Comparison of ENCODE assay signal across 8 cellular contexts in the genomic region with DNA sequence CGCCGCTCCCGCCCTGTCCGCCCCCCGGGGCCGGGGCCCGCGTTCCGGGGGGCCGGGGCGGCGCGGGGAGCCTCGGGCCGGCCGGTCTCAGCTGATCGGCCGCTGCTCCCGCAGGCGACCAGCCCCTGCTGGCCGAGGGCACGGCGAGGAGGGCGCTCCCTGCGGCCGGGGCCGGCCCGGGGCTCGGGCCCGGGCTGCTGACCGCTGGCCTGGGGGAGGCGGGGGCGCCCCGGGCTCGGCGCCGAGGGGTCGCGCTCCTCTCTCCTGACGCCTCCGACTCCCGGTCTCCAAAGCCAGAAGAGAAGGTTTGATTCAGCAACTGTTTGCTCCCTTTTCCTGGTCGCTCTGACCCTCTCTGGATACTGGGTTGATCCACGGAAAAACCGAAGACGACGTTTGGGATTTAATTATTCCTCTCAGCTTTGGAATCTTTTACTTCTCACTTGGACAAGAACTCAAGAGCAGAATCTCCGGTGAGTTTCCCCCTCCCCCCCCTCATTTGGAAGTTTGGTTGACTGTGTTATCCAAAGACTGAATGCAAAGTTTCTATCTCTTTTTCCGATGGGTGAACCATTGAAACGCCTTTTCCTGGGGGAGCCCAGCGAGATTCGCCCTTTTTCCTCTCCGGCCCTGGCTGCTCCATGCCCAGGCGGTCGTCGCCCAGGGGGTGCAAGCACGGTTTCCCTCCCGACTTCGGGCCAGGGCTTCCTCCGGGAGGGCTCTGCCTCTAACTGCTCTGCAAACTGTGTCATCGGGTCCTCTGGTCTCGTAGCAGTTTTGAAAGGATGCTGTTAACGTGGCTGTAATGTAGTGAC. TPM values are rescaled to one million over a fixed set of nuclear protein-coding genes. Genes with fewer than 3 reads are reported as not detected.
A peak's percentile ranks its signal among the peaks of the same experiment; 100 is the strongest.
DNase-seq lines count a peak whose midpoint lies in the region; ATAC-seq, FAIRE-seq and TF ChIP-seq lines count a peak whose summit lies in the region.

No MANE protein-coding gene starts in this region.

- H3K9me3 ChIP-seq in Peyer's patch (no peaks in the 10 kb centered on the region), K562 (replicated peaks; ENCODE audit: control insufficient read depth, insufficient read depth, low read depth, low read length) (no peaks in the 10 kb centered on the region), small intestine (ENCODE audit: control insufficient read depth, low read depth) (no peaks in the 10 kb centered on the region)

- TF ChIP-seq POLR2A in Peyer's patch (IDR thresholded peaks at IDR 0.05) (no peak), K562 (conservative IDR thresholded peaks at IDR 0.05) (no peak)

- H3K79me2 ChIP-seq in K562 (ENCODE audit: control insufficient read depth, insufficient read depth, low read length), result peaks cover 56% of the 10 kb centered on the region

- H3K27me3 ChIP-seq in Peyer's patch (no peaks in the 10 kb centered on the region), K562 (ENCODE audit: control insufficient read depth in 2 of 2, insufficient read depth in 2 of 2, low read length in 2 of 2) (no peaks in the 10 kb centered on the region), small intestine (ENCODE audit: control insufficient read depth in 2 of 2, insufficient read depth in 2 of 2, low read length in 2 of 2) (no peaks in the 10 kb centered on the region)

- peak overlapping the region; percentile 92 to 100 for H3K9ac ChIP-seq in K562 (ENCODE audit: insufficient read depth in 1 of 2, low read depth in 2 of 2, low read length in 2 of 2)

- no peak for TF ChIP-seq EP300 in K562 (IDR thresholded peaks at IDR 0.05; ENCODE audit: low read length)

- CTCF ChIA-PET in K562 (lab: Yijun Ruan, JAX; ENCODE audit: low intra/inter-chr PET ratio), result no interaction called here

- H3K4me1 ChIP-seq in Peyer's patch (peaks cover 0 to 21% (median 4%) of the 10 kb centered on the region in 4 donors), K562 (replicated peaks in 1 of 2; ENCODE audit: control insufficient read depth in 2 of 2, insufficient read depth in 2 of 2, low read length in 2 of 2) (peaks cover 0 to 29% of the 10 kb centered on the region in 2 experiments; a peak in 4 of 5 replicates), small intestine (ENCODE audit: control insufficient read depth in 2 of 2, insufficient read depth in 1 of 2, low read depth in 1 of 2, low read length in 1 of 2) (peaks cover 0 to 2% of the 10 kb centered on the region in 2 donors)

- H3K36me3 ChIP-seq in Peyer's patch (peaks cover 0 to 13% (median 0%) of the 10 kb centered on the region in 3 donors), K562 (ENCODE audit: control insufficient read depth, insufficient read depth, low read length) (peaks cover 10% of the 10 kb centered on the region; the same call in 1 of the 3 replicates), small intestine (ENCODE audit: control insufficient read depth in 2 of 2, insufficient read depth in 2 of 2, low read length in 2 of 2) (peaks cover 0 to 5% of the 10 kb centered on the region in 2 donors)

- peak; percentile 11 for ATAC-seq in HG02852 (IDR thresholded peaks at IDR 0.05; ENCODE audit: unreplicated experiment)
- ATAC-seq in K562, result peak; percentile 72

- H3K4me3 ChIP-seq in GM12865 (ENCODE audit: low read depth, low read length) (peak overlapping the region; percentile 94), Peyer's patch (peak overlapping the region; percentile 93 to 99 (median 97)), K562 (peak overlapping the region; percentile 55), small intestine (ENCODE audit: low read depth in 1 of 2, low read length in 2 of 2) (peak overlapping the region; percentile 81 to 93)

- H3K27ac ChIP-seq in 22Rv1, result peak overlapping the region; percentile 81
- H3K27ac ChIP-seq in Peyer's patch, result peak overlapping the region; percentile 91 to 100 (median 98)
- H3K27ac ChIP-seq in K562 (ENCODE audit: extremely low read depth, low read depth, low read length), result peak overlapping the region; percentile 91
- peak overlapping the region; percentile 84 to 90 for H3K27ac ChIP-seq in small intestine (ENCODE audit: low read depth in 1 of 2, low read length in 1 of 2)

- under 1% methylated on average over 29 of the region's 63 CpGs for WGBS in K562 (ENCODE audit: insufficient coverage, low coverage, missing lambda C conversion rate)
- 0% methylated on average over 32 to 63 of the region's 63 CpGs for WGBS in small intestine, 3 donors

- in situ Hi-C loops in K562 (cut with MboI), result no loop called here

- BruUV-seq in K562 (replicated peaks; lab: Mats Ljungman, UMichigan), result no TSS peak

- H4K20me1 ChIP-seq in K562 (replicated peaks; ENCODE audit: control insufficient read depth, insufficient read depth, low read length), result peaks cover 10% of the 10 kb centered on the region; the same call in 1 of the 2 replicates

- peak overlapping the region; percentile 84 for H2AFZ ChIP-seq in K562 (ENCODE audit: low read depth, low read length)

- no peak for TF ChIP-seq RAD21 in K562 (CRISPR knock-in tag; conservative IDR thresholded peaks at IDR 0.05 in 1 of 2, IDR thresholded peaks at IDR 0.05 in 1 of 2)

- H3K4me2 ChIP-seq in K562 (ENCODE audit: insufficient read depth, low read length), result peak overlapping the region; percentile 76

- TF ChIP-seq CTCF in 22Rv1 (IDR thresholded peaks at IDR 0.05) (no peak), GM12865 (IDR thresholded peaks at IDR 0.05; ENCODE audit: insufficient read depth, low read depth, low read length, missing control alignments) (peak; percentile 9), Peyer's patch (IDR thresholded peaks at IDR 0.05) (peak in 2 of 6 experiments; percentile 27 to 30), K562 (IDR thresholded peaks at IDR 0.05 in 2 of 3, conservative IDR thresholded peaks at IDR 0.05 in 1 of 3; ENCODE audit: insufficient read depth in 2 of 3, low read depth in 1 of 3, low read length in 3 of 3) (peak in 2 of 3 experiments; percentile 22 to 75; a peak in 3 of 6 replicates)

- POLR2A ChIA-PET in K562 (lab: Yijun Ruan, JAX), result interaction anchor here (0.6 to 1.3 kb wide), 6 partner anchors 20 to 749 kb away, joined by 3 to 5 read pairs (median 3); no protein-coding TSS in a partner anchor

- peak; percentile 42 for DNase-seq in GM12865 (ENCODE audit: low read depth)
- peak; percentile 32 to 59 (median 56) for DNase-seq in Peyer's patch
- peak in 3 of 4 experiments; percentile 41 to 73 (median 63) for DNase-seq in K562 (ENCODE audit: extremely low read depth in 1 of 4, low spot score in 3 of 4)
- peak; percentile 21 for DNase-seq in inferior parietal cortex (ENCODE audit: extremely low spot score)
- DNase-seq in small intestine, result peak; percentile 45
- no peak for DNase-seq in NCI-H446 treated with DMSO at 0.1 percent for 48 hours (lab: John Stamatoyannopoulos, UW)

- no peaks in the 10 kb centered on the region for H3K9me1 ChIP-seq in K562 (ENCODE audit: control insufficient read depth, insufficient read depth, low read length)

- intact Hi-C loops in K562 (cut with micrococcal nuclease), result loop anchor here (2.0 kb wide), 1 partner anchor 121 kb away; no protein-coding TSS in a partner anchor

- peak; percentile 15 for FAIRE-seq in K562 (lab: Jason Lieb, UNC)
- no peak for FAIRE-seq in small intestine (lab: Jason Lieb, UNC)

TF ChIP-seq in K562, 482 proteins besides CTCF, POLR2A, EP300 and RAD21 (continues in another document):
- peak; percentile 1; the same call in 1 of the 2 replicates for TF ChIP-seq ZFX (CRISPR knock-in tag; IDR thresholded peaks at IDR 0.05)
- TF ChIP-seq, protein P1, sequence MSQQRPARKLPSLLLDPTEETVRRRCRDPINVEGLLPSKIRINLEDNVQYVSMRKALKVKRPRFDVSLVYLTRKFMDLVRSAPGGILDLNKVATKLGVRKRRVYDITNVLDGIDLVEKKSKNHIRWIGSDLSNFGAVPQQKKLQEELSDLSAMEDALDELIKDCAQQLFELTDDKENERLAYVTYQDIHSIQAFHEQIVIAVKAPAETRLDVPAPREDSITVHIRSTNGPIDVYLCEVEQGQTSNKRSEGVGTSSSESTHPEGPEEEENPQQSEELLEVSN (IDR thresholded peaks at IDR 0.05; ENCODE audit: borderline replicate concordance in 1 of 2, extremely low read depth in 1 of 2, insufficient read depth in 1 of 2, insufficient read length in 1 of 2, low read depth in 1 of 2, low read length in 1 of 2, poor library complexity in 1 of 2, severe bottlenecking in 1 of 2), result peak in 1 of 2 experiments; percentile 12
- TF ChIP-seq TSC22D4 (tag; IDR thresholded peaks at IDR 0.05), result no peak
- no peak for TF ChIP-seq ZBTB26 (CRISPR knock-in tag; IDR thresholded peaks at IDR 0.05)
- TF ChIP-seq DACH1 (IDR thresholded peaks at IDR 0.05; ENCODE audit: partially characterized antibody), result no peak
- no peak for TF ChIP-seq IFI16 (CRISPR knock-in tag; IDR thresholded peaks at IDR 0.05)
- TF ChIP-seq GATAD2A (IDR thresholded peaks at IDR 0.05), result no peak

RNA-seq across cellular contexts. Expression of gene KDM2A, which starts 0.7 kb away (rescaled TPM):
- total RNA-seq in Peyer's patch, result 100 to 1,000 TPM in 2 of 4 donors, 10 to 100 TPM in 2; 76.7 to 225 (median 105) TPM
- 208 and 244 TPM in 2 replicates for total RNA-seq in K562 (2011; cell fraction: chromatin; rRNA removed; ENCODE audit: low replicate concordance)
- 95.6 and 101 TPM in 2 replicates for total RNA-seq in K562 (2011; cell fraction: nucleolus; rRNA removed)
- total RNA-seq in K562 (2011; cell fraction: nucleoplasm; rRNA removed), result 128 and 146 TPM in 2 replicates
- 19.0 and 21.3 TPM in 2 replicates for total RNA-seq in K562 (2014; rRNA removed)
- 22.3 and 23.4 TPM in 2 replicates for total RNA-seq in K562 (2014; rRNA removed; fragmentation: Illumina TruSeq; extraction: Trizol)
- 26.4 and 27.1 TPM in 2 replicates for total RNA-seq in K562 (2015; rRNA removed; fragmentation: Illumina TruSeq; extraction: Trizol)
- 37.9 and 39.3 TPM in 2 replicates for total RNA-seq in K562 (2021)
- polyA plus RNA-seq in K562 (2011; rRNA removed), result 19.0 and 30.7 TPM in 2 replicates
- 23.8 and 26.0 TPM in 2 replicates for polyA plus RNA-seq in K562 (2011; cell fraction: cytosol; rRNA removed)
- 71.8 and 106 TPM in 2 replicates for polyA plus RNA-seq in K562 (2011; cell fraction: nucleus; rRNA removed)
- 25.1 and 26.1 TPM in 2 replicates for polyA plus RNA-seq in K562 (2012)
- polyA plus RNA-seq in K562 (2014; fragmentation: Illumina TruSeq; extraction: Trizol), result 35.1 and 37.7 TPM in 2 replicates
- 1 to 10 TPM; 5.0 to 7.2 TPM for polyA plus RNA-seq in K562 (2014; fragmentation: Nextera tagmentation; extraction: Ambion mirVana)
- 19.8 and 21.3 TPM in 2 replicates for polyA plus RNA-seq in K562 (2014; rRNA removed)
- 65.3 and 71.5 TPM in 2 replicates for polyA minus RNA-seq in K562 (2011; rRNA and poly(A)+ RNA removed)
- polyA minus RNA-seq in K562 (2011; cell fraction: cytosol; rRNA and poly(A)+ RNA removed), result 31.0 and 35.6 TPM in 2 replicates
- 38.8 and 59.3 TPM in 2 replicates for polyA minus RNA-seq in K562 (2011; cell fraction: nucleus; rRNA and poly(A)+ RNA removed)
- polyA plus RNA-seq in small intestine, result 10 to 100 TPM; 19.2 to 25.4 (median 23.9) TPM
